ENCODE assay signal across 12 cellular contexts in the genomic region with DNA sequence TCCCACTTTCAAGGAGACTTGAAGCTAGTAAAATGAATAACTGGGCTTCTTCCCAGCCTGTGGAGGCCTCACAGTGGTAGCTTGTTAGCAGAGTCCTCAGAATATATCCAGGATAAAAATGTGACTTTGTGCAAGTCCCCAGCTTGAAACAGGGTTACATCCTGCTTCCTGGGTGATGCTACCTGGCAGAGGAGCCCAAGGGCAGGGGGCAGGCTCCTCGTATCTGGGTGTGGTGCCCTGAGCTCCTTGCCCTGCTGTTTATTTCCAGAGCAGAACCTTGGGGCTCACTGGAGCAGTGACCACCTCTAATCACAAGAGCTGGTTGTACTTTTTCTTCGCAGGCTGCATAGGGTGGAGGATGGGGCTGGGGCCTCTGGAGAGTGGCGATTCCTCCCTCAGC.
A peak's percentile ranks its signal among the peaks of the same experiment; 100 is the strongest.
DNase-seq lines count a peak whose midpoint lies in the region; ATAC-seq and TF ChIP-seq lines count a peak whose summit lies in the region.
"Had no signal": no experiment of that assay in that cellular context is flagged by ENCODE, and none has a peak within 500 bp of the region (broad histone marks: within the 10 kb centered on the region; RNA-seq: fewer than 3 reads in every experiment).

No MANE protein-coding gene starts in this region.

- peak overlapping the region; percentile 8 to 91 (median 39); a peak in 17 of 22 replicates for H3K4me2 ChIP-seq in BLaER1 treated with 17β-estradiol and CSF1 and Interleukin-3, amounts not matched to agents 10 nM and 100 nM

- 0 out of 22 replicates have a peak overlapping the region, but pooled peaks of 1 of the 11 experiments have one; percentile 9 for H3K9ac ChIP-seq in BLaER1 treated with 17β-estradiol and CSF1 and Interleukin-3, amounts not matched to agents 10 nM and 100 nM

- WGBS in sigmoid colon, 2 donors = 59 to 78% methylated on average over 3 of the region's 3 CpGs

- TF ChIP-seq CTCF in chondrocyte (IDR thresholded peaks at IDR 0.05) (no peak), sigmoid colon (IDR thresholded peaks at IDR 0.05) (no peak), breast epithelium (IDR thresholded peaks at IDR 0.05) (no peak)

- H3K36me3 Mint-ChIP-seq in IgD-negative memory B cell = peaks cover 4% of the 10 kb centered on the region
- H3K36me3 Mint-ChIP-seq in chondrocyte (ENCODE audit: low read depth) = no peaks in the 10 kb centered on the region

- DNase-seq in chondrocyte (ENCODE audit: low spot score) (peak; percentile 35), sigmoid colon (no peak), amniotic stem cell (lab: John Stamatoyannopoulos, UW) (no peak), NCI-H187 (lab: John Stamatoyannopoulos, UW) (no peak), breast epithelium (ENCODE audit: low spot score in 2 of 2) (no peak)
- DNase-seq: adrenal gland, HFFc6, NCI-H446 had no signal

- TF ChIP-seq POLR2A in sigmoid colon (IDR thresholded peaks at IDR 0.05) = no peak
- TF ChIP-seq POLR2A in breast epithelium (IDR thresholded peaks at IDR 0.05) = no peak

- H3K4me3 ChIP-seq in BLaER1 treated with 17β-estradiol and CSF1 and Interleukin-3, amounts not matched to agents 10 nM and 100 nM = no peak overlapping the region
- H3K4me3 ChIP-seq in sigmoid colon (no peak overlapping the region), breast epithelium (no peak overlapping the region)
- H3K4me3 ChIP-seq: adrenal gland had no signal

- H3K4me1 ChIP-seq in BLaER1 treated with 17β-estradiol and CSF1 and Interleukin-3, amounts not matched to agents 10 nM and 100 nM = peaks cover 37 to 62% (median 58%) of the 10 kb centered on the region in 10 experiments
- H3K4me1 ChIP-seq in sigmoid colon (peaks cover 0 to 93% (median 79%) of the 10 kb centered on the region in 4 donors), breast epithelium (no peaks in the 10 kb centered on the region)

- intact Hi-C loops in sigmoid colon (cut with DNase I) (loop anchor here (5.0 kb wide), 1 partner anchor 50 kb away; no protein-coding TSS in a partner anchor), breast epithelium (cut with DNase I; ENCODE audit: low total_unique reads) (loop anchor here (10.0 kb wide), 1 partner anchor 97 kb away; a partner anchor contains a TSS)

- H3K4me3 Mint-ChIP-seq in IgD-negative memory B cell (peak overlapping the region in 3 of 4 donors; percentile 55 to 87 (median 57)), chondrocyte (ENCODE audit: unreplicated experiment) (no peak overlapping the region)
- H3K4me3 Mint-ChIP-seq: dendritic cell treated with granulocyte-macrophage colony-stimulating factor and Interleukin-4, amounts not matched to agents 40 ng/mL and 50 ng/mL, for 4 days; HFFc6 had no signal

- H3K27me3 Mint-ChIP-seq in IgD-negative memory B cell (no peaks in the 10 kb centered on the region), chondrocyte (ENCODE audit: low read depth) (no peaks in the 10 kb centered on the region)

- H3K36me3 ChIP-seq in BLaER1 treated with 17β-estradiol and CSF1 and Interleukin-3, amounts not matched to agents 10 nM and 100 nM = no peaks in the 10 kb centered on the region
- H3K36me3 ChIP-seq in sigmoid colon (no peaks in the 10 kb centered on the region), breast epithelium (no peaks in the 10 kb centered on the region)
- H3K36me3 ChIP-seq: adrenal gland had no signal

- H3K27ac Mint-ChIP-seq in IgD-negative memory B cell (peak overlapping the region; percentile 63 to 100 (median 88)), chondrocyte (ENCODE audit: unreplicated experiment) (no peak overlapping the region)
- H3K27ac Mint-ChIP-seq: dendritic cell treated with granulocyte-macrophage colony-stimulating factor and Interleukin-4, amounts not matched to agents 40 ng/mL and 50 ng/mL, for 4 days; HFFc6 had no signal

- no peaks in the 10 kb centered on the region for H3K27me3 ChIP-seq in BLaER1 treated with 17β-estradiol and CSF1 and Interleukin-3, amounts not matched to agents 10 nM and 100 nM
- H3K27me3 ChIP-seq in sigmoid colon = no peaks in the 10 kb centered on the region
- H3K27me3 ChIP-seq in breast epithelium = no peaks in the 10 kb centered on the region
- H3K27me3 ChIP-seq: adrenal gland had no signal

- no peak for ATAC-seq in GM21576 (IDR thresholded peaks at IDR 0.05; ENCODE audit: unreplicated experiment)

- H3K27ac ChIP-seq in BLaER1 treated with 17β-estradiol and CSF1 and Interleukin-3, amounts not matched to agents 10 nM and 100 nM = peak overlapping the region in 1 of 11 experiments; percentile 15; a peak in 1 of 22 replicates
- H3K27ac ChIP-seq in sigmoid colon (peak overlapping the region; percentile 66 to 92 (median 76)), breast epithelium (peak overlapping the region in 1 of 2 donors; percentile 3)
- H3K27ac ChIP-seq: adrenal gland had no signal

- H3K9me3 Mint-ChIP-seq in IgD-negative memory B cell (peaks cover 0 to 8% (median 3%) of the 10 kb centered on the region in 3 donors), chondrocyte (ENCODE audit: low read depth) (no peaks in the 10 kb centered on the region)

- H3K9me3 ChIP-seq in BLaER1 treated with 17β-estradiol and CSF1 and Interleukin-3, amounts not matched to agents 10 nM and 100 nM (replicated peaks in 1 of 11) = peaks cover 0 to 11% (median 8%) of the 10 kb centered on the region in 11 experiments; a peak in 11 of 22 replicates
- H3K9me3 ChIP-seq in sigmoid colon (no peaks in the 10 kb centered on the region), breast epithelium (no peaks in the 10 kb centered on the region)
- H3K9me3 ChIP-seq: adrenal gland had no signal

- peaks cover 0 to 16% (median 0%) of the 10 kb centered on the region in 11 experiments; a peak in 6 of 22 replicates for H4K20me1 ChIP-seq in BLaER1 treated with 17β-estradiol and CSF1 and Interleukin-3, amounts not matched to agents 10 nM and 100 nM

- H3K4me1 Mint-ChIP-seq in IgD-negative memory B cell (peaks cover 57 to 76% (median 58%) of the 10 kb centered on the region in 3 donors), chondrocyte (ENCODE audit: low read depth) (peaks cover 33% of the 10 kb centered on the region)

- no peak for TF ChIP-seq EP300 in sigmoid colon (IDR thresholded peaks at IDR 0.05)
